Comparison of ENCODE assay signal across 8 cellular contexts in genomic region chr14:91573894-91574837, GRCh38.
DNase-seq lines count a peak whose midpoint lies in the region; ATAC-seq and TF ChIP-seq lines count a peak whose summit lies in the region.

No MANE protein-coding gene starts in this region.

- no peaks in the 10 kb centered on the region for H3K36me3 Mint-ChIP-seq in naive B cell

- peak overlapping the region; percentile 58 to 86 (median 80) for H3K4me3 Mint-ChIP-seq in naive B cell

- no peak for TF ChIP-seq CTCF in BJ (IDR thresholded peaks at IDR 0.05; ENCODE audit: insufficient read depth, low read depth, low read length)
- TF ChIP-seq CTCF in epithelial cell of proximal tubule (conservative IDR thresholded peaks at IDR 0.05; ENCODE audit: low read depth, low read length) = no peak

- CTCF ChIA-PET in BJ (lab: Yijun Ruan, JAX) = no interaction called here

- peak overlapping the region in 5 of 6 donors; percentile 7 to 91 (median 84) for H3K27ac Mint-ChIP-seq in naive B cell

- H3K27me3 Mint-ChIP-seq in naive B cell = peaks cover 21 to 38% (median 38%) of the 10 kb centered on the region in 3 donors

- no peaks in the 10 kb centered on the region for H3K27me3 ChIP-seq in BJ (ENCODE audit: control insufficient read depth, insufficient read depth, low read length)

- H3K9me3 Mint-ChIP-seq in naive B cell = peaks cover 0 to 20% (median 5%) of the 10 kb centered on the region in 7 donors

- POLR2A ChIA-PET in BJ (lab: Charles Lee) = no interaction called here

- no peaks in the 10 kb centered on the region for H3K36me3 ChIP-seq in BJ (ENCODE audit: control insufficient read depth, insufficient read depth, low read length)

- H3K4me3 ChIP-seq in BJ (ENCODE audit: low read depth, low read length) (peak overlapping the region; percentile 40), epithelial cell of proximal tubule (ENCODE audit: low read depth, low read length) (peak overlapping the region; percentile 52)

- peak; percentile 80 for ATAC-seq in HG02571 (IDR thresholded peaks at IDR 0.05; ENCODE audit: unreplicated experiment)
- ATAC-seq in naive B cell (ENCODE audit: low read depth in 2 of 2) = peak; percentile 84 to 90
- no peak for ATAC-seq in HG03457 (IDR thresholded peaks at IDR 0.05; ENCODE audit: unreplicated experiment)

- H3K4me1 Mint-ChIP-seq in naive B cell = peaks cover 7 to 19% (median 15%) of the 10 kb centered on the region in 3 donors

- DNase-seq in BJ (ENCODE audit: low read depth) (peak; percentile 3), NCI-H69 (lab: John Stamatoyannopoulos, UW) (peak; percentile 84), epithelial cell of proximal tubule (ENCODE audit: low read depth) (no peak), naive B cell (peak; percentile 58)
- DNase-seq in activated T-cell treated with anti-CD3 and anti-CD28 coated beads, Interleukin-2, amount 50 U/mL, for 1 hour = peak; percentile 77
- DNase-seq in stimulated activated CD8-positive, alpha-beta memory T cell treated with anti-CD3 and anti-CD28 coated beads, Interleukin-7, amount 100 ng/mL, for 24 hours (ENCODE audit: low read depth) = peak; percentile 74
